ENCODE assay signal across 15 cellular contexts in genomic region chr12:6228535-6229223, GRCh38. TPM values are rescaled to one million over a fixed set of nuclear protein-coding genes. Genes with fewer than 3 reads are reported as not detected.
DNase-seq lines count a peak whose midpoint lies in the region; ATAC-seq, FAIRE-seq and TF ChIP-seq lines count a peak whose summit lies in the region.
"Had no signal": no experiment of that assay in that cellular context is flagged by ENCODE, and none has a peak within 500 bp of the region (broad histone marks: within the 10 kb centered on the region; RNA-seq: fewer than 3 reads in every experiment).

No MANE protein-coding gene starts in this region.

- in situ Hi-C loops in gastrocnemius medialis (cut with MboI; ENCODE audit: low sequenced_read_pairs in 4 of 4): no loop called here

- CTCF ChIA-PET in CD4-positive, alpha-beta T cell (lab: Charles Lee): interaction anchor here (1.1 kb wide), 1 partner anchor 33 kb away, joined by 3 read pairs; no protein-coding TSS in a partner anchor

- TF ChIP-seq POLR2A in gastrocnemius medialis (IDR thresholded peaks at IDR 0.05): peak in 1 of 2 donors; percentile 14

- H3K27ac Mint-ChIP-seq in CD4-positive, alpha-beta T cell: peak overlapping the region; percentile 36
- H3K27ac Mint-ChIP-seq: activated CD8-positive, alpha-beta T cell treated with anti-CD3 and anti-CD28 coated beads for 36 hours had no signal

- no peaks in the 10 kb centered on the region for H3K36me3 Mint-ChIP-seq in CD4-positive, alpha-beta T cell (ENCODE audit: low read depth)
- H3K36me3 Mint-ChIP-seq: naive thymus-derived CD4-positive, alpha-beta T cell had no signal

- H3K4me3 ChIP-seq in adipocyte (ENCODE audit: low read length): no peak overlapping the region
- H3K4me3 ChIP-seq in gastrocnemius medialis: no peak overlapping the region
- H3K4me3 ChIP-seq: GM12878, SK-N-MC had no signal

- intact Hi-C loops in CD4-positive, alpha-beta T cell (cut with DNase I, micrococcal nuclease): no loop called here
- intact Hi-C loops in gastrocnemius medialis (cut with DNase I; ENCODE audit: low total_unique reads): no loop called here

- H3K9ac ChIP-seq in adipocyte (ENCODE audit: low read length): peak overlapping the region; percentile 76

- DNase-seq in CD4-positive, alpha-beta T cell: no peak
- DNase-seq in adipocyte (ENCODE audit: low read depth) (no peak), globus pallidus (ENCODE audit: low spot score) (peak; percentile 55), gastrocnemius medialis (peak; percentile 48 to 82), RCC 7860 (ENCODE audit: low spot score) (no peak)
- DNase-seq in activated CD8-positive, alpha-beta memory T cell treated with anti-CD3 and anti-CD28 coated beads, Interleukin-2, amount 50 U/mL, for 48 hours: no peak
- DNase-seq: activated CD8-positive, alpha-beta T cell treated with anti-CD3 and anti-CD28 coated beads for 36 hours; KG1; naive thymus-derived CD4-positive, alpha-beta T cell; NCI-H2171 treated with DMSO at 0.1 percent for 48 hours had no signal

- no peaks in the 10 kb centered on the region for H3K27me3 ChIP-seq in CD4-positive, alpha-beta T cell (ENCODE audit: control insufficient read depth, insufficient read depth, low read length)
- H3K27me3 ChIP-seq in adipocyte (replicated peaks; ENCODE audit: control insufficient read depth, insufficient read depth, low read length) (no peaks in the 10 kb centered on the region), gastrocnemius medialis (no peaks in the 10 kb centered on the region)

- H3K4me3 Mint-ChIP-seq in CD4-positive, alpha-beta T cell: no peak overlapping the region
- H3K4me3 Mint-ChIP-seq: activated CD8-positive, alpha-beta T cell treated with anti-CD3 and anti-CD28 coated beads for 36 hours; CD14-positive monocyte had no signal

- H3K27me3 Mint-ChIP-seq in CD4-positive, alpha-beta T cell: no peaks in the 10 kb centered on the region
- H3K27me3 Mint-ChIP-seq: activated CD8-positive, alpha-beta T cell treated with anti-CD3 and anti-CD28 coated beads for 36 hours had no signal

- FAIRE-seq in RCC 7860 (lab: Jason Lieb, UNC): no peak
- FAIRE-seq: GM12878 had no signal

- no peaks in the 10 kb centered on the region for H3K36me3 ChIP-seq in adipocyte (ENCODE audit: control insufficient read depth, insufficient read depth, low read length, severe bottlenecking)
- no peaks in the 10 kb centered on the region for H3K36me3 ChIP-seq in gastrocnemius medialis

- no peaks in the 10 kb centered on the region for H3K9me3 Mint-ChIP-seq in CD4-positive, alpha-beta T cell
- H3K9me3 Mint-ChIP-seq: activated CD8-positive, alpha-beta T cell treated with anti-CD3 and anti-CD28 coated beads for 36 hours; naive thymus-derived CD4-positive, alpha-beta T cell had no signal

- no peak for TF ChIP-seq CTCF in CD4-positive, alpha-beta T cell (IDR thresholded peaks at IDR 0.05)
- TF ChIP-seq CTCF in gastrocnemius medialis (IDR thresholded peaks at IDR 0.05 in 4 of 5, conservative IDR thresholded peaks at IDR 0.05 in 1 of 5): no peak

- no peaks in the 10 kb centered on the region for H3K9me3 ChIP-seq in CD4-positive, alpha-beta T cell (ENCODE audit: control insufficient read depth, low read length)
- no peaks in the 10 kb centered on the region for H3K9me3 ChIP-seq in adipocyte (ENCODE audit: control insufficient read depth, low read length)
- H3K9me3 ChIP-seq in gastrocnemius medialis: no peaks in the 10 kb centered on the region

- peaks cover 38% of the 10 kb centered on the region for H3K4me1 Mint-ChIP-seq in CD4-positive, alpha-beta T cell (ENCODE audit: low read depth)

- POLR2A ChIA-PET in CD4-positive, alpha-beta T cell (lab: Charles Lee): no interaction called here

- peaks cover 67% of the 10 kb centered on the region for H3K4me1 ChIP-seq in adipocyte (ENCODE audit: control insufficient read depth, insufficient read depth, low read length)
- H3K4me1 ChIP-seq in gastrocnemius medialis: peaks cover 91 to 92% of the 10 kb centered on the region in 2 donors

- no peak overlapping the region for H3K27ac ChIP-seq in CD4-positive, alpha-beta T cell (ENCODE audit: low read depth, low read length)
- peak overlapping the region; percentile 82 to 89 (median 86) for H3K27ac ChIP-seq in gastrocnemius medialis
- H3K27ac ChIP-seq: SK-N-MC had no signal

- ATAC-seq in CD4-positive, alpha-beta T cell (ENCODE audit: poor library complexity): no peak
- ATAC-seq in gastrocnemius medialis: peak; percentile 10 to 16
- ATAC-seq in GM21367 (IDR thresholded peaks at IDR 0.05; ENCODE audit: unreplicated experiment): no peak
- ATAC-seq in HG03460 (IDR thresholded peaks at IDR 0.05; ENCODE audit: unreplicated experiment): no peak
- ATAC-seq: activated CD8-positive, alpha-beta T cell treated with anti-CD3 and anti-CD28 coated beads for 36 hours; GM12878; naive thymus-derived CD4-positive, alpha-beta T cell had no signal

RNA-seq across cellular contexts. Expression of gene CD9, which starts 28.5 kb away (rescaled TPM):
- total RNA-seq in CD4-positive, alpha-beta T cell: under 1 TPM; 0.36 to 0.66 TPM
- total RNA-seq in gastrocnemius medialis: 10 to 100 TPM; 26.7 to 50.6 (median 48.4) TPM

Comparison
In these comparisons a context has a peak if more than half of its experiments do, and no peak if none do; other contexts are left out.
1. ATAC-seq: peak in gastrocnemius medialis (2 of 2); none in CD4-positive, alpha-beta T cell (single experiment), GM21367 (single experiment) and HG03460 (single experiment).
2. DNase-seq: peak in globus pallidus (single experiment) and gastrocnemius medialis (2 of 2); none in CD4-positive, alpha-beta T cell (0 of 10), adipocyte (single experiment), activated CD8-positive, alpha-beta memory T cell treated with anti-CD3 and anti-CD28 coated beads, Interleukin-2, amount 50 U/mL, for 48 hours (single experiment) and RCC 7860 (single experiment).
3. RNA of gene CD9, which starts 28.5 kb away (total RNA-seq): 26.7 to 50.6 TPM in gastrocnemius medialis; 0.36 to 0.66 TPM in CD4-positive, alpha-beta T cell; every median in the first group is over 10 times any median in the second.